1 cellular context compared by ENCODE assay signal in the genomic region with DNA sequence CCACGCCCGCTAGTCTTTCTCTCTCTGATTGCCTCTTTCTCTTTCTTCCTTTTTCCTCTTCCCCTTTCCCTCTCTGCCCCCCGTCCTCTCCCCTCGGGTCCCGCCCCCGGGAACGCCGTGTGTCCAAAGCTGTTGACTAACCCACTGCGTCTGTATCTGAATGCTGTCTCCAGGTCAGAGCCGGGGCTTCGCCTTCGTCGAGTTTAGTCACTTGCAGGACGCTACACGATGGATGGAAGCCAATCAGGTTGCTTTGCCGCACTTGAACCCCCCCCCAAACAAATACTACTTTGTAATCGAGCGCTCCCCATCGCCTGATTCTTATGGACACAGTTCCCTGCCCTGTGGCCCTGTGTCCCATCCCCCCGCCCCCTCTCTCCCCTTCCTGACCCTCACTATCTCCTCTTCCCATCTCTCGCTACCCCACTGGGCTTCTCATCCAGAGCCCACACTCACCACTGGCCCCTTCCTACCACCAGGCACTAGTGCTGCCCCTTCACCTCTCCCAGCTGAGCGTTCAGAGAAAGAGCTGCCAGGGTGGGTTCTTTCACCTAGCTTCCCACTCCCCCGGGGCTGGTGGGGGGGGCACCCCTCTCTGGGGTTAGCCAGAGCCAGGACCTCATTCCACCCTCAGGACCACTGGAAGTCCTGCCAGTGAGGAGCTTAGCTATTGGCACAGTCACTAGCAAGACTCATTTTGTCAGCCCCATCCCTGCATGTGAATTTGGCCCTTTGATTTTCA.
TF ChIP-seq lines count a peak whose summit lies in the region.

No MANE protein-coding gene starts in this region.

TF ChIP-seq in GM23338, 12 proteins besides CTCF, POLR2A, EP300 and RAD21 (continued from another document):
- TF ChIP-seq, protein P1, sequence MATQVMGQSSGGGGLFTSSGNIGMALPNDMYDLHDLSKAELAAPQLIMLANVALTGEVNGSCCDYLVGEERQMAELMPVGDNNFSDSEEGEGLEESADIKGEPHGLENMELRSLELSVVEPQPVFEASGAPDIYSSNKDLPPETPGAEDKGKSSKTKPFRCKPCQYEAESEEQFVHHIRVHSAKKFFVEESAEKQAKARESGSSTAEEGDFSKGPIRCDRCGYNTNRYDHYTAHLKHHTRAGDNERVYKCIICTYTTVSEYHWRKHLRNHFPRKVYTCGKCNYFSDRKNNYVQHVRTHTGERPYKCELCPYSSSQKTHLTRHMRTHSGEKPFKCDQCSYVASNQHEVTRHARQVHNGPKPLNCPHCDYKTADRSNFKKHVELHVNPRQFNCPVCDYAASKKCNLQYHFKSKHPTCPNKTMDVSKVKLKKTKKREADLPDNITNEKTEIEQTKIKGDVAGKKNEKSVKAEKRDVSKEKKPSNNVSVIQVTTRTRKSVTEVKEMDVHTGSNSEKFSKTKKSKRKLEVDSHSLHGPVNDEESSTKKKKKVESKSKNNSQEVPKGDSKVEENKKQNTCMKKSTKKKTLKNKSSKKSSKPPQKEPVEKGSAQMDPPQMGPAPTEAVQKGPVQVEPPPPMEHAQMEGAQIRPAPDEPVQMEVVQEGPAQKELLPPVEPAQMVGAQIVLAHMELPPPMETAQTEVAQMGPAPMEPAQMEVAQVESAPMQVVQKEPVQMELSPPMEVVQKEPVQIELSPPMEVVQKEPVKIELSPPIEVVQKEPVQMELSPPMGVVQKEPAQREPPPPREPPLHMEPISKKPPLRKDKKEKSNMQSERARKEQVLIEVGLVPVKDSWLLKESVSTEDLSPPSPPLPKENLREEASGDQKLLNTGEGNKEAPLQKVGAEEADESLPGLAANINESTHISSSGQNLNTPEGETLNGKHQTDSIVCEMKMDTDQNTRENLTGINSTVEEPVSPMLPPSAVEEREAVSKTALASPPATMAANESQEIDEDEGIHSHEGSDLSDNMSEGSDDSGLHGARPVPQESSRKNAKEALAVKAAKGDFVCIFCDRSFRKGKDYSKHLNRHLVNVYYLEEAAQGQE (IDR thresholded peaks at IDR 0.05; ENCODE audit: unreplicated experiment), result no peak
